ENCODE assay signal across 1 cellular context in the genomic region with DNA sequence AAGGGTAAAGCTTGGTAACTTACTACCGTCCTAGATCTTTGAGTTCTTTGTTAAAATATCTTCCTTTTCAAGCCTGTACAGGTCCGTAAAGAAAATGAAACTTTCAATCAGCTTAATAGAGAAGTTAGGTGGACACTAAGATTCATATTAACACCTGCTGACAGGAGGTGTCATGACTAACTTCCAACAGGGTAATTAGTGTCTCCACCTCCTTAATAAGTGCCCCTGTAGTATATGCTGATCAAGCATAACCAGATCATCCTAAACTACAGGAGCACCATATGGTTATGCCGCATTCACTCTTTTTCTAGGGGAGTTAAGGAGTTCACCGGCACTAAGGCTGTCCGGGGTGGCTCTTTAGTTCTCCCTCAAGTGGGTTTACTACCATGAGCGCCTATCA.
TF ChIP-seq lines count a peak whose summit lies in the region.

No MANE protein-coding gene starts in this region.

TF ChIP-seq in GM12878, 131 proteins besides CTCF, POLR2A, EP300 and RAD21 (continued from another document):
- TF ChIP-seq IKZF1 (conservative IDR thresholded peaks at IDR 0.05) (0 out of 2 replicates have a peak, but pooled peaks have one; percentile 9), SUPT20H (IDR thresholded peaks at IDR 0.05; ENCODE audit: borderline replicate concordance, control insufficient read depth, low read depth, low read length) (no peak), IRF4 (IDR thresholded peaks at IDR 0.05; ENCODE audit: low read depth, low read length) (no peak), POLR2AphosphoS2 (IDR thresholded peaks at IDR 0.05; ENCODE audit: low read depth, low read length) (no peak), RCOR1 (conservative IDR thresholded peaks at IDR 0.05; ENCODE audit: low read depth, low read length) (no peak), CHD4 (IDR thresholded peaks at IDR 0.05) (no peak), ZNF24 (IDR thresholded peaks at IDR 0.05) (no peak), MTA2 (IDR thresholded peaks at IDR 0.05; ENCODE audit: low read depth) (peak; percentile 85), BMI1 (IDR thresholded peaks at IDR 0.05; ENCODE audit: borderline replicate concordance) (no peak), KAT2A (conservative IDR thresholded peaks at IDR 0.05; ENCODE audit: control insufficient read depth, low read depth, low read length) (no peak), LARP7 (IDR thresholded peaks at IDR 0.05) (no peak), NFYA (IDR thresholded peaks at IDR 0.05; ENCODE audit: borderline replicate concordance, low read depth, low read length) (no peak), NR2C2 (IDR thresholded peaks at IDR 0.05; ENCODE audit: borderline replicate concordance, control insufficient read depth, insufficient read length, low read depth) (no peak), CEBPB (IDR thresholded peaks at IDR 0.05; ENCODE audit: borderline replicate concordance in 1 of 2, low read depth in 2 of 2, low read length in 2 of 2) (no peak), YY1 (IDR thresholded peaks at IDR 0.05; ENCODE audit: low read depth, low read length) (no peak), ZBED1 (IDR thresholded peaks at IDR 0.05; ENCODE audit: borderline replicate concordance) (no peak), ZNF274 (IDR thresholded peaks at IDR 0.05; ENCODE audit: insufficient read depth, insufficient read length) (no peak)
- TF ChIP-seq, protein P1, sequence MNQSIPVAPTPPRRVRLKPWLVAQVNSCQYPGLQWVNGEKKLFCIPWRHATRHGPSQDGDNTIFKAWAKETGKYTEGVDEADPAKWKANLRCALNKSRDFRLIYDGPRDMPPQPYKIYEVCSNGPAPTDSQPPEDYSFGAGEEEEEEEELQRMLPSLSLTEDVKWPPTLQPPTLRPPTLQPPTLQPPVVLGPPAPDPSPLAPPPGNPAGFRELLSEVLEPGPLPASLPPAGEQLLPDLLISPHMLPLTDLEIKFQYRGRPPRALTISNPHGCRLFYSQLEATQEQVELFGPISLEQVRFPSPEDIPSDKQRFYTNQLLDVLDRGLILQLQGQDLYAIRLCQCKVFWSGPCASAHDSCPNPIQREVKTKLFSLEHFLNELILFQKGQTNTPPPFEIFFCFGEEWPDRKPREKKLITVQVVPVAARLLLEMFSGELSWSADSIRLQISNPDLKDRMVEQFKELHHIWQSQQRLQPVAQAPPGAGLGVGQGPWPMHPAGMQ (IDR thresholded peaks at IDR 0.05; ENCODE audit: borderline replicate concordance) = no peak
- TF ChIP-seq, protein P2, sequence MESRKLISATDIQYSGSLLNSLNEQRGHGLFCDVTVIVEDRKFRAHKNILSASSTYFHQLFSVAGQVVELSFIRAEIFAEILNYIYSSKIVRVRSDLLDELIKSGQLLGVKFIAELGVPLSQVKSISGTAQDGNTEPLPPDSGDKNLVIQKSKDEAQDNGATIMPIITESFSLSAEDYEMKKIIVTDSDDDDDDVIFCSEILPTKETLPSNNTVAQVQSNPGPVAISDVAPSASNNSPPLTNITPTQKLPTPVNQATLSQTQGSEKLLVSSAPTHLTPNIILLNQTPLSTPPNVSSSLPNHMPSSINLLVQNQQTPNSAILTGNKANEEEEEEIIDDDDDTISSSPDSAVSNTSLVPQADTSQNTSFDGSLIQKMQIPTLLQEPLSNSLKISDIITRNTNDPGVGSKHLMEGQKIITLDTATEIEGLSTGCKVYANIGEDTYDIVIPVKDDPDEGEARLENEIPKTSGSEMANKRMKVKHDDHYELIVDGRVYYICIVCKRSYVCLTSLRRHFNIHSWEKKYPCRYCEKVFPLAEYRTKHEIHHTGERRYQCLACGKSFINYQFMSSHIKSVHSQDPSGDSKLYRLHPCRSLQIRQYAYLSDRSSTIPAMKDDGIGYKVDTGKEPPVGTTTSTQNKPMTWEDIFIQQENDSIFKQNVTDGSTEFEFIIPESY (IDR thresholded peaks at IDR 0.05) = no peak
- TF ChIP-seq, protein P3, sequence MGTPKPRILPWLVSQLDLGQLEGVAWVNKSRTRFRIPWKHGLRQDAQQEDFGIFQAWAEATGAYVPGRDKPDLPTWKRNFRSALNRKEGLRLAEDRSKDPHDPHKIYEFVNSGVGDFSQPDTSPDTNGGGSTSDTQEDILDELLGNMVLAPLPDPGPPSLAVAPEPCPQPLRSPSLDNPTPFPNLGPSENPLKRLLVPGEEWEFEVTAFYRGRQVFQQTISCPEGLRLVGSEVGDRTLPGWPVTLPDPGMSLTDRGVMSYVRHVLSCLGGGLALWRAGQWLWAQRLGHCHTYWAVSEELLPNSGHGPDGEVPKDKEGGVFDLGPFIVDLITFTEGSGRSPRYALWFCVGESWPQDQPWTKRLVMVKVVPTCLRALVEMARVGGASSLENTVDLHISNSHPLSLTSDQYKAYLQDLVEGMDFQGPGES (IDR thresholded peaks at IDR 0.05) = no peak
- TF ChIP-seq, protein P4, sequence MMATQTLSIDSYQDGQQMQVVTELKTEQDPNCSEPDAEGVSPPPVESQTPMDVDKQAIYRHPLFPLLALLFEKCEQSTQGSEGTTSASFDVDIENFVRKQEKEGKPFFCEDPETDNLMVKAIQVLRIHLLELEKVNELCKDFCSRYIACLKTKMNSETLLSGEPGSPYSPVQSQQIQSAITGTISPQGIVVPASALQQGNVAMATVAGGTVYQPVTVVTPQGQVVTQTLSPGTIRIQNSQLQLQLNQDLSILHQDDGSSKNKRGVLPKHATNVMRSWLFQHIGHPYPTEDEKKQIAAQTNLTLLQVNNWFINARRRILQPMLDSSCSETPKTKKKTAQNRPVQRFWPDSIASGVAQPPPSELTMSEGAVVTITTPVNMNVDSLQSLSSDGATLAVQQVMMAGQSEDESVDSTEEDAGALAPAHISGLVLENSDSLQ (IDR thresholded peaks at IDR 0.05) = peak; percentile 44; the same call in 1 of the 2 replicates
- TF ChIP-seq, protein P5, sequence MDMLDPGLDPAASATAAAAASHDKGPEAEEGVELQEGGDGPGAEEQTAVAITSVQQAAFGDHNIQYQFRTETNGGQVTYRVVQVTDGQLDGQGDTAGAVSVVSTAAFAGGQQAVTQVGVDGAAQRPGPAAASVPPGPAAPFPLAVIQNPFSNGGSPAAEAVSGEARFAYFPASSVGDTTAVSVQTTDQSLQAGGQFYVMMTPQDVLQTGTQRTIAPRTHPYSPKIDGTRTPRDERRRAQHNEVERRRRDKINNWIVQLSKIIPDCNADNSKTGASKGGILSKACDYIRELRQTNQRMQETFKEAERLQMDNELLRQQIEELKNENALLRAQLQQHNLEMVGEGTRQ (IDR thresholded peaks at IDR 0.05; ENCODE audit: borderline replicate concordance, low read depth, low read length) = no peak
- TF ChIP-seq, protein P6, sequence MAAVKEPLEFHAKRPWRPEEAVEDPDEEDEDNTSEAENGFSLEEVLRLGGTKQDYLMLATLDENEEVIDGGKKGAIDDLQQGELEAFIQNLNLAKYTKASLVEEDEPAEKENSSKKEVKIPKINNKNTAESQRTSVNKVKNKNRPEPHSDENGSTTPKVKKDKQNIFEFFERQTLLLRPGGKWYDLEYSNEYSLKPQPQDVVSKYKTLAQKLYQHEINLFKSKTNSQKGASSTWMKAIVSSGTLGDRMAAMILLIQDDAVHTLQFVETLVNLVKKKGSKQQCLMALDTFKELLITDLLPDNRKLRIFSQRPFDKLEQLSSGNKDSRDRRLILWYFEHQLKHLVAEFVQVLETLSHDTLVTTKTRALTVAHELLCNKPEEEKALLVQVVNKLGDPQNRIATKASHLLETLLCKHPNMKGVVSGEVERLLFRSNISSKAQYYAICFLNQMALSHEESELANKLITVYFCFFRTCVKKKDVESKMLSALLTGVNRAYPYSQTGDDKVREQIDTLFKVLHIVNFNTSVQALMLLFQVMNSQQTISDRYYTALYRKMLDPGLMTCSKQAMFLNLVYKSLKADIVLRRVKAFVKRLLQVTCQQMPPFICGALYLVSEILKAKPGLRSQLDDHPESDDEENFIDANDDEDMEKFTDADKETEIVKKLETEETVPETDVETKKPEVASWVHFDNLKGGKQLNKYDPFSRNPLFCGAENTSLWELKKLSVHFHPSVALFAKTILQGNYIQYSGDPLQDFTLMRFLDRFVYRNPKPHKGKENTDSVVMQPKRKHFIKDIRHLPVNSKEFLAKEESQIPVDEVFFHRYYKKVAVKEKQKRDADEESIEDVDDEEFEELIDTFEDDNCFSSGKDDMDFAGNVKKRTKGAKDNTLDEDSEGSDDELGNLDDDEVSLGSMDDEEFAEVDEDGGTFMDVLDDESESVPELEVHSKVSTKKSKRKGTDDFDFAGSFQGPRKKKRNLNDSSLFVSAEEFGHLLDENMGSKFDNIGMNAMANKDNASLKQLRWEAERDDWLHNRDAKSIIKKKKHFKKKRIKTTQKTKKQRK (IDR thresholded peaks at IDR 0.05; ENCODE audit: low read depth, low read length) = no peak
- TF ChIP-seq, protein P7, sequence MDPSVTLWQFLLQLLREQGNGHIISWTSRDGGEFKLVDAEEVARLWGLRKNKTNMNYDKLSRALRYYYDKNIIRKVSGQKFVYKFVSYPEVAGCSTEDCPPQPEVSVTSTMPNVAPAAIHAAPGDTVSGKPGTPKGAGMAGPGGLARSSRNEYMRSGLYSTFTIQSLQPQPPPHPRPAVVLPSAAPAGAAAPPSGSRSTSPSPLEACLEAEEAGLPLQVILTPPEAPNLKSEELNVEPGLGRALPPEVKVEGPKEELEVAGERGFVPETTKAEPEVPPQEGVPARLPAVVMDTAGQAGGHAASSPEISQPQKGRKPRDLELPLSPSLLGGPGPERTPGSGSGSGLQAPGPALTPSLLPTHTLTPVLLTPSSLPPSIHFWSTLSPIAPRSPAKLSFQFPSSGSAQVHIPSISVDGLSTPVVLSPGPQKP (IDR thresholded peaks at IDR 0.05; ENCODE audit: low read depth, low read length) = no peak
- TF ChIP-seq, protein P8, sequence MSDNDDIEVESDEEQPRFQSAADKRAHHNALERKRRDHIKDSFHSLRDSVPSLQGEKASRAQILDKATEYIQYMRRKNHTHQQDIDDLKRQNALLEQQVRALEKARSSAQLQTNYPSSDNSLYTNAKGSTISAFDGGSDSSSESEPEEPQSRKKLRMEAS (IDR thresholded peaks at IDR 0.05; ENCODE audit: low read depth, low read length) = no peak
